Comparison of ENCODE assay signal across 13 cellular contexts in genomic region chr3:134362670-134363380, GRCh38. TPM values are rescaled to one million over a fixed set of nuclear protein-coding genes. Genes with fewer than 3 reads are reported as not detected.
DNase-seq lines count a peak whose midpoint lies in the region; ATAC-seq, FAIRE-seq and TF ChIP-seq lines count a peak whose summit lies in the region.
"Had no signal": no experiment of that assay in that cellular context is flagged by ENCODE, and none has a peak within 500 bp of the region (broad histone marks: within the 10 kb centered on the region; RNA-seq: fewer than 3 reads in every experiment).

No MANE protein-coding gene starts in this region.

- H3K27ac ChIP-seq in SK-N-SH (ENCODE audit: low read depth in 2 of 2, low read length in 1 of 2) = peak overlapping the region; percentile 56 to 99; a peak in 3 of 4 replicates
- peak overlapping the region; percentile 90 for H3K27ac ChIP-seq in astrocyte (ENCODE audit: low read depth, low read length)
- H3K27ac ChIP-seq in right lobe of liver = peak overlapping the region in 2 of 3 donors; percentile 24 to 59
- H3K27ac ChIP-seq in stomach smooth muscle (ENCODE audit: low read length) = peak overlapping the region; percentile 67
- H3K27ac ChIP-seq: 22Rv1 had no signal

- peak overlapping the region; percentile 70 for H3K4me3 Mint-ChIP-seq in astrocyte (ENCODE audit: unreplicated experiment)

- DNase-seq in SK-N-SH = no peak
- no peak for DNase-seq in astrocyte (ENCODE audit: low read depth)
- peak in 1 of 3 donors; percentile 30 for DNase-seq in right lobe of liver
- no peak for DNase-seq in pons (ENCODE audit: low spot score)
- DNase-seq: activated CD4-positive, alpha-beta T cell treated with anti-CD3 and anti-CD28 coated beads, Interleukin-2, amount 50 U/mL, for 4 hours; cerebellar nuclear complex; NCI-H187 treated with DMSO at 0.1 percent for 48 hours; SHP77 treated with DMSO at 0.1 percent for 48 hours had no signal

- H3K4me3 ChIP-seq in SK-N-SH (ENCODE audit: low read depth in 2 of 2, low read length in 1 of 2) = no peak overlapping the region
- no peak overlapping the region for H3K4me3 ChIP-seq in astrocyte (ENCODE audit: insufficient read depth, low read depth, low read length)
- no peak overlapping the region for H3K4me3 ChIP-seq in right lobe of liver
- no peak overlapping the region for H3K4me3 ChIP-seq in stomach smooth muscle (ENCODE audit: low read length in 2 of 2)

- no peak for ATAC-seq in SK-N-SH treated with all-trans-retinoic acid at 6 μM for 48 hours
- ATAC-seq in right lobe of liver = no peak
- no peak for ATAC-seq in HG03571 (IDR thresholded peaks at IDR 0.05; ENCODE audit: unreplicated experiment)
- no peak for ATAC-seq in GM21737 (IDR thresholded peaks at IDR 0.05; ENCODE audit: unreplicated experiment)

- TF ChIP-seq CTCF in SK-N-SH (IDR thresholded peaks at IDR 0.05) (no peak), astrocyte (IDR thresholded peaks at IDR 0.05; ENCODE audit: insufficient read depth, low read depth, low read length) (no peak), right lobe of liver (IDR thresholded peaks at IDR 0.05) (no peak)

- no peak for TF ChIP-seq RAD21 in SK-N-SH (IDR thresholded peaks at IDR 0.05; ENCODE audit: low read length)

- H4K20me1 ChIP-seq in SK-N-SH (ENCODE audit: insufficient read depth) (peaks cover 18% of the 10 kb centered on the region), astrocyte (ENCODE audit: insufficient read depth, low read length) (peaks cover 86% of the 10 kb centered on the region)

- H3K27me3 ChIP-seq in SK-N-SH (ENCODE audit: insufficient read depth) (no peaks in the 10 kb centered on the region), astrocyte (ENCODE audit: insufficient read depth, low read length) (no peaks in the 10 kb centered on the region), right lobe of liver (no peaks in the 10 kb centered on the region), stomach smooth muscle (ENCODE audit: control insufficient read depth in 1 of 2, insufficient read depth in 2 of 2, low read length in 2 of 2) (no peaks in the 10 kb centered on the region)

- no peaks in the 10 kb centered on the region for H3K9me3 Mint-ChIP-seq in astrocyte (ENCODE audit: unreplicated experiment)

- H3K36me3 ChIP-seq in SK-N-SH (replicated peaks in 1 of 2; ENCODE audit: control insufficient read depth in 1 of 2, insufficient read depth in 2 of 2, low read length in 1 of 2) (peaks cover 76 to 81% of the 10 kb centered on the region in 2 experiments), astrocyte (ENCODE audit: insufficient read depth, low read length) (peaks cover 79% of the 10 kb centered on the region), right lobe of liver (peaks cover 5 to 83% (median 52%) of the 10 kb centered on the region in 4 donors), stomach smooth muscle (ENCODE audit: control insufficient read depth in 2 of 2, insufficient read depth in 2 of 2, low read length in 2 of 2) (peaks cover 60 to 71% of the 10 kb centered on the region in 2 donors)

- peaks cover 92% of the 10 kb centered on the region for H3F3A ChIP-seq in SK-N-SH (replicated peaks; ENCODE audit: insufficient read depth)

- peak overlapping the region; percentile 94 for H3K27ac Mint-ChIP-seq in astrocyte (ENCODE audit: unreplicated experiment)

- no peak for FAIRE-seq in astrocyte (lab: Jason Lieb, UNC)

- H3K9me3 ChIP-seq in SK-N-SH = no peaks in the 10 kb centered on the region
- no peaks in the 10 kb centered on the region for H3K9me3 ChIP-seq in astrocyte (ENCODE audit: insufficient read depth, low read depth, low read length)
- no peaks in the 10 kb centered on the region for H3K9me3 ChIP-seq in right lobe of liver
- no peaks in the 10 kb centered on the region for H3K9me3 ChIP-seq in stomach smooth muscle (ENCODE audit: control insufficient read depth in 2 of 2, low read length in 2 of 2)

- H3K79me2 ChIP-seq in SK-N-SH (ENCODE audit: insufficient read depth) (peaks cover 58% of the 10 kb centered on the region), astrocyte (ENCODE audit: insufficient read depth, low read length) (peaks cover 54% of the 10 kb centered on the region)

- POLR2A ChIA-PET in SK-N-SH (lab: Yijun Ruan, JAX) = interaction anchor here (1.8 kb wide), 1 partner anchor 11 kb away, joined by 6 read pairs; the partner anchor contains the start of gene AMOTL2

- CTCF ChIA-PET in SK-N-SH (lab: Yijun Ruan, JAX) = interaction anchor here (1.2 to 2.1 kb wide), 7 partner anchors 9 to 111 kb away, joined by 3 to 13 read pairs (median 5); no protein-coding TSS in a partner anchor

- H3K4me2 ChIP-seq in SK-N-SH = peak overlapping the region; percentile 72
- peak overlapping the region; percentile 79 for H3K4me2 ChIP-seq in astrocyte (ENCODE audit: low read length)

- intact Hi-C loops in right lobe of liver (cut with DNase I) = loop anchor here in 1 of 2 donors (5.0 kb wide), 1 partner anchor 41 kb away; no protein-coding TSS in a partner anchor

- H2AFZ ChIP-seq in SK-N-SH (ENCODE audit: low read depth) (no peak overlapping the region), astrocyte (ENCODE audit: low read depth, low read length) (no peak overlapping the region)

- H3K9ac ChIP-seq in SK-N-SH (peak overlapping the region; percentile 81), astrocyte (ENCODE audit: low read length) (peak overlapping the region; percentile 81), stomach smooth muscle (ENCODE audit: low read length in 2 of 2) (peak overlapping the region in 1 of 2 donors; percentile 54)

- no peak for TF ChIP-seq EP300 in SK-N-SH (IDR thresholded peaks at IDR 0.05; ENCODE audit: borderline replicate concordance in 1 of 2, low read depth in 1 of 2, low read length in 1 of 2)

- H3K4me1 ChIP-seq in SK-N-SH (ENCODE audit: control insufficient read depth in 1 of 2, insufficient read depth in 2 of 2, low read depth in 1 of 2, low read length in 1 of 2) = peaks cover 20 to 90% of the 10 kb centered on the region in 2 experiments; a peak in 3 of 4 replicates
- peaks cover 82% of the 10 kb centered on the region for H3K4me1 ChIP-seq in astrocyte (ENCODE audit: insufficient read depth, low read length)
- peaks cover 0 to 41% (median 17%) of the 10 kb centered on the region in 4 donors for H3K4me1 ChIP-seq in right lobe of liver
- peaks cover 93% of the 10 kb centered on the region for H3K4me1 ChIP-seq in stomach smooth muscle (ENCODE audit: control insufficient read depth, insufficient read depth, low read length)

- no peaks in the 10 kb centered on the region for H3K27me3 Mint-ChIP-seq in astrocyte (ENCODE audit: low read depth, unreplicated experiment)

- TF ChIP-seq POLR2A in right lobe of liver (IDR thresholded peaks at IDR 0.05) = no peak

- peaks cover 49% of the 10 kb centered on the region for H3K4me1 Mint-ChIP-seq in astrocyte (ENCODE audit: low read depth, unreplicated experiment)

- H3K36me3 Mint-ChIP-seq in astrocyte (ENCODE audit: low read depth, unreplicated experiment) = peaks cover 41% of the 10 kb centered on the region

- 93% methylated on average over 5 of the region's 6 CpGs for WGBS in SK-N-SH (ENCODE audit: low lambda C conversion rate)
- 78% methylated on average over 4 of the region's 6 CpGs for WGBS in right lobe of liver (ENCODE audit: insufficient coverage, low coverage, low lambda C conversion rate, missing lambda C conversion rate)

- no peaks in the 10 kb centered on the region for H3K9me2 ChIP-seq in SK-N-SH

TF ChIP-seq in SK-N-SH, 30 proteins besides CTCF, POLR2A, EP300 and RAD21:
- TF ChIP-seq, protein P1, sequence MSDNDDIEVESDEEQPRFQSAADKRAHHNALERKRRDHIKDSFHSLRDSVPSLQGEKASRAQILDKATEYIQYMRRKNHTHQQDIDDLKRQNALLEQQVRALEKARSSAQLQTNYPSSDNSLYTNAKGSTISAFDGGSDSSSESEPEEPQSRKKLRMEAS (IDR thresholded peaks at IDR 0.05; ENCODE audit: low read depth) = no peak
- TF ChIP-seq TCF12 (IDR thresholded peaks at IDR 0.05) (no peak), NRF1 (IDR thresholded peaks at IDR 0.05; ENCODE audit: low read depth, low read length) (no peak), EZH2phosphoT487 (IDR thresholded peaks at IDR 0.05; ENCODE audit: borderline replicate concordance, low read depth) (no peak), GATA2 (CRISPR knock-in tag; IDR thresholded peaks at IDR 0.05) (no peak)
- TF ChIP-seq, protein P2, sequence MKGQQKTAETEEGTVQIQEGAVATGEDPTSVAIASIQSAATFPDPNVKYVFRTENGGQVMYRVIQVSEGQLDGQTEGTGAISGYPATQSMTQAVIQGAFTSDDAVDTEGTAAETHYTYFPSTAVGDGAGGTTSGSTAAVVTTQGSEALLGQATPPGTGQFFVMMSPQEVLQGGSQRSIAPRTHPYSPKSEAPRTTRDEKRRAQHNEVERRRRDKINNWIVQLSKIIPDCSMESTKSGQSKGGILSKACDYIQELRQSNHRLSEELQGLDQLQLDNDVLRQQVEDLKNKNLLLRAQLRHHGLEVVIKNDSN (IDR thresholded peaks at IDR 0.05; ENCODE audit: borderline replicate concordance, low read depth) = no peak

TF ChIP-seq in SK-N-SH treated with all-trans-retinoic acid at 6 μM for 48 hours, 23 proteins besides CTCF, POLR2A, EP300 and RAD21 (continues in another document):
- no peak for TF ChIP-seq TOX (CRISPR knock-in tag; IDR thresholded peaks at IDR 0.05; ENCODE audit: borderline replicate concordance)
- no peak for TF ChIP-seq GLIS3 (CRISPR knock-in tag; IDR thresholded peaks at IDR 0.05)
- TF ChIP-seq, protein P3, sequence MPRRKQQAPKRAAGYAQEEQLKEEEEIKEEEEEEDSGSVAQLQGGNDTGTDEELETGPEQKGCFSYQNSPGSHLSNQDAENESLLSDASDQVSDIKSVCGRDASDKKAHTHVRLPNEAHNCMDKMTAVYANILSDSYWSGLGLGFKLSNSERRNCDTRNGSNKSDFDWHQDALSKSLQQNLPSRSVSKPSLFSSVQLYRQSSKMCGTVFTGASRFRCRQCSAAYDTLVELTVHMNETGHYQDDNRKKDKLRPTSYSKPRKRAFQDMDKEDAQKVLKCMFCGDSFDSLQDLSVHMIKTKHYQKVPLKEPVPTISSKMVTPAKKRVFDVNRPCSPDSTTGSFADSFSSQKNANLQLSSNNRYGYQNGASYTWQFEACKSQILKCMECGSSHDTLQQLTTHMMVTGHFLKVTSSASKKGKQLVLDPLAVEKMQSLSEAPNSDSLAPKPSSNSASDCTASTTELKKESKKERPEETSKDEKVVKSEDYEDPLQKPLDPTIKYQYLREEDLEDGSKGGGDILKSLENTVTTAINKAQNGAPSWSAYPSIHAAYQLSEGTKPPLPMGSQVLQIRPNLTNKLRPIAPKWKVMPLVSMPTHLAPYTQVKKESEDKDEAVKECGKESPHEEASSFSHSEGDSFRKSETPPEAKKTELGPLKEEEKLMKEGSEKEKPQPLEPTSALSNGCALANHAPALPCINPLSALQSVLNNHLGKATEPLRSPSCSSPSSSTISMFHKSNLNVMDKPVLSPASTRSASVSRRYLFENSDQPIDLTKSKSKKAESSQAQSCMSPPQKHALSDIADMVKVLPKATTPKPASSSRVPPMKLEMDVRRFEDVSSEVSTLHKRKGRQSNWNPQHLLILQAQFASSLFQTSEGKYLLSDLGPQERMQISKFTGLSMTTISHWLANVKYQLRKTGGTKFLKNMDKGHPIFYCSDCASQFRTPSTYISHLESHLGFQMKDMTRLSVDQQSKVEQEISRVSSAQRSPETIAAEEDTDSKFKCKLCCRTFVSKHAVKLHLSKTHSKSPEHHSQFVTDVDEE (CRISPR knock-in tag; IDR thresholded peaks at IDR 0.05) = no peak

RNA-seq across cellular contexts. Expression of gene AMOTL2, which starts 11.4 kb away (rescaled TPM):
- 163 and 185 TPM in 2 replicates for polyA plus RNA-seq in SK-N-SH (2012; rRNA removed)
- 91.0 and 115 TPM in 2 replicates for polyA plus RNA-seq in SK-N-SH (2012; cell fraction: cytosol; rRNA removed)
- 312 and 373 TPM in 2 replicates for polyA plus RNA-seq in SK-N-SH (2012; cell fraction: nucleus; rRNA removed)
- total RNA-seq in astrocyte (150 and 197 TPM in 2 replicates), right lobe of liver (10 to 100 TPM; 18.0 to 33.3 (median 21.8) TPM)
